Comparison of ENCODE assay signal across 9 cellular contexts in genomic region chr5:14628346-14628745, GRCh38. TPM values are rescaled to one million over a fixed set of nuclear protein-coding genes. Genes with fewer than 3 reads are reported as not detected.
A peak's percentile ranks its signal among the peaks of the same experiment; 100 is the strongest.
DNase-seq lines count a peak whose midpoint lies in the region; ATAC-seq, FAIRE-seq and TF ChIP-seq lines count a peak whose summit lies in the region.
"Had no signal": no experiment of that assay in that cellular context is flagged by ENCODE, and none has a peak within 500 bp of the region (broad histone marks: within the 10 kb centered on the region; RNA-seq: fewer than 3 reads in every experiment).

No MANE protein-coding gene starts in this region.

- CTCF ChIA-PET in activated CD4-positive, alpha-beta T cell treated with anti-CD3 and anti-CD28 coated beads for 36 hours (lab: Charles Lee), result no interaction called here

- 16 to 32% (median 29%) methylated on average over 3 of the region's 3 CpGs for WGBS in small intestine, 3 donors

- DNase-seq in Ammon's horn (ENCODE audit: low spot score), result peak; percentile 14
- peak; percentile 76 for DNase-seq in HTR-8/SVneo (ENCODE audit: insufficient read length, low spot score)
- DNase-seq in activated CD4-positive, alpha-beta T cell treated with anti-CD3 and anti-CD28 coated beads for 36 hours, result peak; percentile 73
- peak; percentile 22 for DNase-seq in small intestine
- no peak for DNase-seq in glutamatergic neuron
- no peak for DNase-seq in SKM-1 treated with dmso at 0.1 percent for 144 hours (lab: John Stamatoyannopoulos, UW; ENCODE audit: unreplicated experiment)

- H3K4me1 Mint-ChIP-seq in activated CD4-positive, alpha-beta T cell treated with anti-CD3 and anti-CD28 coated beads for 36 hours, result no peaks in the 10 kb centered on the region
- H3K4me1 Mint-ChIP-seq in glutamatergic neuron (ENCODE audit: low read depth, unreplicated experiment), result no peaks in the 10 kb centered on the region

- H3K4me3 Mint-ChIP-seq in activated CD4-positive, alpha-beta T cell treated with anti-CD3 and anti-CD28 coated beads for 36 hours, result no peak overlapping the region
- H3K4me3 Mint-ChIP-seq in glutamatergic neuron (ENCODE audit: unreplicated experiment), result no peak overlapping the region

- POLR2A ChIA-PET in activated CD4-positive, alpha-beta T cell treated with anti-CD3 and anti-CD28 coated beads for 36 hours (lab: Charles Lee), result no interaction called here

- no peak overlapping the region for H3K27ac Mint-ChIP-seq in activated CD4-positive, alpha-beta T cell treated with anti-CD3 and anti-CD28 coated beads for 36 hours
- H3K27ac Mint-ChIP-seq in glutamatergic neuron (ENCODE audit: unreplicated experiment), result no peak overlapping the region

- H3K36me3 ChIP-seq in small intestine (ENCODE audit: control insufficient read depth in 2 of 2, insufficient read depth in 2 of 2, low read length in 2 of 2), result no peaks in the 10 kb centered on the region
- H3K36me3 ChIP-seq: heart left ventricle had no signal

- no peak for TF ChIP-seq CTCF in glutamatergic neuron (IDR thresholded peaks at IDR 0.05; ENCODE audit: partially characterized antibody, unreplicated experiment)

- peaks cover 0 to 4% of the 10 kb centered on the region in 2 donors for H3K4me1 ChIP-seq in small intestine (ENCODE audit: control insufficient read depth in 2 of 2, insufficient read depth in 1 of 2, low read depth in 1 of 2, low read length in 1 of 2)
- H3K4me1 ChIP-seq: heart left ventricle had no signal

- H3K36me3 Mint-ChIP-seq in activated CD4-positive, alpha-beta T cell treated with anti-CD3 and anti-CD28 coated beads for 36 hours (ENCODE audit: low read depth), result no peaks in the 10 kb centered on the region
- H3K36me3 Mint-ChIP-seq in glutamatergic neuron (ENCODE audit: unreplicated experiment), result peaks cover 3% of the 10 kb centered on the region

- peaks cover 7% of the 10 kb centered on the region for H3K9me3 Mint-ChIP-seq in activated CD4-positive, alpha-beta T cell treated with anti-CD3 and anti-CD28 coated beads for 36 hours (ENCODE audit: low read depth)
- peaks cover 2% of the 10 kb centered on the region for H3K9me3 Mint-ChIP-seq in glutamatergic neuron (ENCODE audit: unreplicated experiment)

- H3K4me3 ChIP-seq in small intestine (ENCODE audit: low read depth in 1 of 2, low read length in 2 of 2), result no peak overlapping the region
- H3K4me3 ChIP-seq: heart left ventricle had no signal

- intact Hi-C loops in activated CD4-positive, alpha-beta T cell treated with anti-CD3 and anti-CD28 coated beads for 36 hours (cut with DNase I, micrococcal nuclease), result no loop called here

- no peaks in the 10 kb centered on the region for H3K27me3 ChIP-seq in small intestine (ENCODE audit: control insufficient read depth in 2 of 2, insufficient read depth in 2 of 2, low read length in 2 of 2)
- H3K27me3 ChIP-seq: heart left ventricle had no signal

- no peaks in the 10 kb centered on the region for H3K9me3 ChIP-seq in small intestine (ENCODE audit: control insufficient read depth, low read depth)
- H3K9me3 ChIP-seq: heart left ventricle had no signal

- no peak overlapping the region for H3K27ac ChIP-seq in small intestine (ENCODE audit: low read depth in 1 of 2, low read length in 1 of 2)
- H3K27ac ChIP-seq: heart left ventricle had no signal

- H3K27me3 Mint-ChIP-seq in activated CD4-positive, alpha-beta T cell treated with anti-CD3 and anti-CD28 coated beads for 36 hours, result no peaks in the 10 kb centered on the region
- H3K27me3 Mint-ChIP-seq in glutamatergic neuron (ENCODE audit: unreplicated experiment), result no peaks in the 10 kb centered on the region

- FAIRE-seq in HTR-8/SVneo (lab: Jason Lieb, UNC) (peak; percentile 86), endometrium (lab: Jason Lieb, UNC) (peak; percentile 60), small intestine (lab: Jason Lieb, UNC) (no peak)

- ATAC-seq in activated CD4-positive, alpha-beta T cell treated with anti-CD3 and anti-CD28 coated beads for 36 hours, result peak; percentile 49
- no peak for ATAC-seq in HG03280 (IDR thresholded peaks at IDR 0.05; ENCODE audit: unreplicated experiment)
- ATAC-seq: heart left ventricle had no signal

RNA-seq across cellular contexts. Expression of gene OTULIN, which starts 36.2 kb away (rescaled TPM):
- total RNA-seq in activated CD4-positive, alpha-beta T cell treated with anti-CD3 and anti-CD28 coated beads for 36 hours, result 10 to 100 TPM; 48.0 to 48.2 TPM
- polyA plus RNA-seq in small intestine, result 1 to 10 TPM; 3.1 to 8.4 (median 3.2) TPM
- total RNA-seq in glutamatergic neuron (ENCODE audit: unreplicated experiment), result 17.7 TPM

RNA-seq across cellular contexts. Expression of gene OTULINL, which starts 46.8 kb away (rescaled TPM):
- 10 to 100 TPM in 1 of 2 experiments, 1 to 10 TPM in 1; 9.4 to 10.9 TPM for total RNA-seq in activated CD4-positive, alpha-beta T cell treated with anti-CD3 and anti-CD28 coated beads for 36 hours
- 10 to 100 TPM in 1 of 3 donors, 1 to 10 TPM in 2; 4.7 to 17.6 (median 6.5) TPM for polyA plus RNA-seq in small intestine
- 14.4 TPM for total RNA-seq in glutamatergic neuron (ENCODE audit: unreplicated experiment)

Comparison
In these comparisons a context has a peak if more than half of its experiments do, and no peak if none do; other contexts are left out.
1. DNase-seq: peak in Ammon's horn (single experiment), HTR-8/SVneo (single experiment), activated CD4-positive, alpha-beta T cell treated with anti-CD3 and anti-CD28 coated beads for 36 hours (single experiment) and small intestine (single experiment); none in glutamatergic neuron (single experiment) and SKM-1 treated with dmso at 0.1 percent for 144 hours (single experiment).